In the genomic region with DNA sequence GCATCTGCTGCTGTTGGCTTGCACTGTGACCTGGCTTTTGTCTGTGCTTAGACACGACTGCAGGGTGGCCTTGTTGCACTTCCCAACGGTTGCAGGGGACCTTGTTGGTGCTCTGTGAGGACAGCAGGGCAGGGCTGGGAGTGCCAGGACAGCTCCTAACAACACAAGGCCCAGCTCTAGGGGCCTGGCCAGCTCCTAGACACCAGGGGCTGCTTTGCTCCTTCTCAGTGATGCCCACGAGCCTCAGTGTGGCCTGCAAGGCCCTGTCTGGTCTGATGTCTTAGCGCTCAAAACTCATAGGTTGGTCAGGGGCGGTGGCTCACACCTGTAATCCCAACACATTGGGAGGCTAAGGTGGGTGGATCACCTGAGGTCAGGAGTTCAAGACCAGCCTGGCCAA, we compare ENCODE assay signal across 31 cellular contexts.
"Had no signal": no experiment of that assay in that cellular context is flagged by ENCODE, and none has a peak within 500 bp of the region (broad histone marks: within the 10 kb centered on the region; RNA-seq: fewer than 3 reads in every experiment).

No MANE protein-coding gene starts in this region.

- H3K4me1 Mint-ChIP-seq: immature natural killer cell had no signal

- H3K27me3 Mint-ChIP-seq: naive B cell; stimulated activated naive CD8-positive, alpha-beta T cell treated with anti-CD3 and anti-CD28 coated beads, Interleukin-15, Interleukin-2, amounts not matched to agents 100 ng/mL and 50 ng/mL, for 24 hours had no signal

- H3K27ac ChIP-seq: heart left ventricle, left ventricle myocardium inferior, neutrophil, ovary, prostate gland, skin epidermis, testis, thyroid gland, transverse colon, upper lobe of left lung, vagina had no signal

- H3K36me3 ChIP-seq: heart left ventricle, left ventricle myocardium inferior, neutrophil, ovary, prostate gland, thyroid gland, transverse colon, upper lobe of left lung, vagina had no signal

- H3K4me3 Mint-ChIP-seq: immature natural killer cell; mesothelial cell of epicardium; naive B cell; nephron; neural crest cell; stimulated activated naive CD8-positive, alpha-beta T cell treated with anti-CD3 and anti-CD28 coated beads, Interleukin-15, Interleukin-2, amounts not matched to agents 100 ng/mL and 50 ng/mL, for 24 hours had no signal

- H3K4me1 ChIP-seq: prostate gland, testis, thyroid gland, transverse colon, upper lobe of left lung had no signal

- FAIRE-seq: islet of Langerhans had no signal

- H3K36me3 Mint-ChIP-seq: immature natural killer cell, mesothelial cell of epicardium, naive B cell had no signal

- DNase-seq: hypothalamus; immature natural killer cell; left ventricle myocardium inferior; mesendoderm; naive B cell; occipital lobe; ovary; retina; stimulated activated CD4-positive, alpha-beta T cell treated with anti-CD3 and anti-CD28 coated beads, Interleukin-12 subunit alpha, Interleukin-12 subunit beta, amount 100 ng/mL, for 4 hours; stimulated activated CD4-positive, alpha-beta T cell treated with anti-CD3 and anti-CD28 coated beads, Interleukin-15, amount 100 ng/mL, for 24 hours; stimulated activated CD4-positive, alpha-beta T cell treated with anti-CD3 and anti-CD28 coated beads, Interleukin-2, amount 100 ng/mL, for 24 hours; stimulated activated CD4-positive, alpha-beta T cell treated with anti-CD3 and anti-CD28 coated beads, Interleukin-4, amount 100 ng/mL, for 1 hour; stimulated activated naive CD4-positive, alpha-beta T cell; substantia nigra; testis; thyroid gland; transverse colon; upper lobe of left lung had no signal

- H3K27ac Mint-ChIP-seq: mesothelial cell of epicardium; naive B cell; stimulated activated naive CD8-positive, alpha-beta T cell treated with anti-CD3 and anti-CD28 coated beads, Interleukin-15, Interleukin-2, amounts not matched to agents 100 ng/mL and 50 ng/mL, for 24 hours had no signal

- H3K4me3 ChIP-seq: heart left ventricle, left ventricle myocardium inferior, lung, ovary, prostate gland, skin epidermis, testis, thyroid gland, transverse colon, upper lobe of left lung, vagina had no signal

- H3K9me3 ChIP-seq: heart left ventricle, left ventricle myocardium inferior, neutrophil, ovary, prostate gland, testis, thyroid gland, transverse colon, upper lobe of left lung, vagina had no signal

- H3K9me3 Mint-ChIP-seq: immature natural killer cell, nephron had no signal

- ATAC-seq: heart left ventricle, right cardiac atrium, sciatic nerve had no signal
